8 cellular contexts compared by ENCODE assay signal in the genomic region with DNA sequence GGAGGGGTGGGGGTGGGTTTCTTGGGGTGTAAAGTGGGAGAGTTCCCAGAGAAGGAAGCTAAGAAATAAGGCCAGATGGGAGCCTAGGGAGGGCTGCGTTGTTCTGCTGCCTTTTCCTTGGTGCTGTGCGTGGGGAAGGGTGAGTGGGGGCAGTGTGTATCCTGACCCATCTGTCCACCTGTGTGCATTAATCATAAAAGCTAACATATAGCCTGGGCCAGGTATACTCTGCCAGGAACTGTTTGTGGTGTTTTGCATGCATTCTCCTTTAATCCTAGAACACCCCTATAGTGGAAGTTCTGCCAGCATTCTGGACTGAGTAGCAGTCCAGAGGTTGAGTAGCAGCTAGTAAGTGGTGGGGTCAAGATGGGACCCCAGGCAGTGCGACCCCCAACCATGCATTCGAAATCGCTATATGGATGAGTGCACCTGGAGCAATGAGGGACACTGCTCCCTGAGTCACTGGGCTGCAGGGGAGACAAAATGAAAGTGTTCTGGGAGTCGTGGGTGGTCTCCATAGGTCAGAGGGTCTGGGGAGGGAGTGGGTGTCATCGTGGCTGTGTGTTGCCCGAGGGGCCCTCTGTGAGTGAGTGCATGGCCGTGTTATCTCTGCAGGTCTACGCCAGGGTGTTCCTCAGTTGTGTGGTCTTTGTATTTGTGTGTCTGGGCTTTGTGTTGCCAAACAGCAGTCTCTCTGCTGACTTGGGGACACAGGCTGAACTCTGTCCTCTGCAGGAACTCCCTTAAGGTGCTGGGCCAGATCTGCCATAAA. TPM values are rescaled to one million over a fixed set of nuclear protein-coding genes. Genes with fewer than 3 reads are reported as not detected.
DNase-seq lines count a peak whose midpoint lies in the region; ATAC-seq and TF ChIP-seq lines count a peak whose summit lies in the region.

No MANE protein-coding gene starts in this region.

- H3K27me3 Mint-ChIP-seq in activated naive CD8-positive, alpha-beta T cell treated with anti-CD3 and anti-CD28 coated beads, Interleukin-2, amount 10 ng/mL, durations not matched to agents 7 days and 5 days, result peaks cover 44% of the 10 kb centered on the region

- no peaks in the 10 kb centered on the region for H3K27me3 ChIP-seq in prostate gland (replicated peaks; ENCODE audit: insufficient read depth)

- peak overlapping the region; percentile 30 for H3K4me3 Mint-ChIP-seq in activated naive CD8-positive, alpha-beta T cell treated with anti-CD3 and anti-CD28 coated beads, Interleukin-2, amount 10 ng/mL, durations not matched to agents 7 days and 5 days

- no peaks in the 10 kb centered on the region for H3K36me3 ChIP-seq in prostate gland

- 26% methylated on average over 10 of the region's 10 CpGs for WGBS in prostate gland

- H3K4me1 Mint-ChIP-seq in activated naive CD8-positive, alpha-beta T cell treated with anti-CD3 and anti-CD28 coated beads, Interleukin-2, amount 10 ng/mL, durations not matched to agents 7 days and 5 days, result peaks cover 8% of the 10 kb centered on the region

- no peak for ATAC-seq in activated naive CD8-positive, alpha-beta T cell treated with anti-CD3 and anti-CD28 coated beads, Interleukin-2, amount 10 ng/mL, durations not matched to agents 7 days and 5 days (ENCODE audit: low read depth)
- ATAC-seq in GM21447 (IDR thresholded peaks at IDR 0.05; ENCODE audit: unreplicated experiment), result no peak
- ATAC-seq in HG02852 (IDR thresholded peaks at IDR 0.05; ENCODE audit: unreplicated experiment), result no peak

- peak overlapping the region; percentile 98 for H3K27ac ChIP-seq in prostate gland

- H3K9me3 Mint-ChIP-seq in activated naive CD8-positive, alpha-beta T cell treated with anti-CD3 and anti-CD28 coated beads, Interleukin-2, amount 10 ng/mL, durations not matched to agents 7 days and 5 days, result no peaks in the 10 kb centered on the region

- TF ChIP-seq CTCF in prostate gland (IDR thresholded peaks at IDR 0.05), result no peak

- in situ Hi-C loops in Caki2 (cut with HindIII; ENCODE audit: low pct_unique_long_range_greater_than_20kb, low sequenced_read_pairs), result no loop called here

- H3K36me3 Mint-ChIP-seq in activated naive CD8-positive, alpha-beta T cell treated with anti-CD3 and anti-CD28 coated beads, Interleukin-2, amount 10 ng/mL, durations not matched to agents 7 days and 5 days, result peaks cover 4% of the 10 kb centered on the region

- H3K27ac Mint-ChIP-seq in activated naive CD8-positive, alpha-beta T cell treated with anti-CD3 and anti-CD28 coated beads, Interleukin-2, amount 10 ng/mL, durations not matched to agents 7 days and 5 days, result no peak overlapping the region

- TF ChIP-seq POLR2A in prostate gland (IDR thresholded peaks at IDR 0.05), result peak; percentile 39

- intact Hi-C loops in prostate gland (cut with DNase I), result no loop called here

- peaks cover 33% of the 10 kb centered on the region for H3K4me1 ChIP-seq in prostate gland (replicated peaks)

- DNase-seq in Caki2 (ENCODE audit: low read depth) (peak; percentile 7), prostate gland (ENCODE audit: low spot score) (no peak), NCI-H69 (lab: John Stamatoyannopoulos, UW) (no peak), NCI-H2196 treated with DMSO at 0.1 percent for 48 hours (lab: John Stamatoyannopoulos, UW; ENCODE audit: unreplicated experiment) (no peak)
- no peak for DNase-seq in activated naive CD8-positive, alpha-beta T cell treated with anti-CD3 and anti-CD28 coated beads, Interleukin-2, amount 10 ng/mL, durations not matched to agents 7 days and 5 days

- POLR2A ChIA-PET in activated naive CD8-positive, alpha-beta T cell treated with anti-CD3 and anti-CD28 coated beads, Interleukin-2, amount 10 ng/mL, durations not matched to agents 7 days and 5 days (lab: Charles Lee), result interaction anchor here (1.3 kb wide), 1 partner anchor 17 kb away, joined by 3 read pairs; no protein-coding TSS in a partner anchor

- H3K4me3 ChIP-seq in iPS-11a (ENCODE audit: low read depth, low read length) (peak overlapping the region; percentile 55), prostate gland (peak overlapping the region; percentile 98)

- no peaks in the 10 kb centered on the region for H3K9me3 ChIP-seq in prostate gland

RNA-seq across cellular contexts. Expression of a gene that starts 1.3 kb away (rescaled TPM):
- total RNA-seq in Caki2 (2014; rRNA removed; shearing (Covaris generic); ENCODE audit: low replicate concordance), result 46.1 and 51.1 TPM in 2 replicates
- total RNA-seq in activated naive CD8-positive, alpha-beta T cell treated with anti-CD3 and anti-CD28 coated beads, Interleukin-2, amount 10 ng/mL, durations not matched to agents 7 days and 5 days, result 1 to 10 TPM; 6.4 to 6.6 TPM
- total RNA-seq in prostate gland, result 100 to 1,000 TPM; 112 to 172 TPM

RNA-seq across cellular contexts. Expression of a gene that starts 13.3 kb away (rescaled TPM):
- total RNA-seq in Caki2 (2014; rRNA removed; shearing (Covaris generic); ENCODE audit: low replicate concordance), result 5.4 and 13.1 TPM in 2 replicates
- total RNA-seq in activated naive CD8-positive, alpha-beta T cell treated with anti-CD3 and anti-CD28 coated beads, Interleukin-2, amount 10 ng/mL, durations not matched to agents 7 days and 5 days, result 10 to 100 TPM; 18.3 to 23.9 TPM
- total RNA-seq in prostate gland, result 10 to 100 TPM; 44.6 to 50.0 TPM

RNA-seq across cellular contexts. Expression of a gene that starts 29.1 kb away (rescaled TPM):
- total RNA-seq in Caki2 (2014; rRNA removed; shearing (Covaris generic); ENCODE audit: low replicate concordance), result 61.8 and 63.2 TPM in 2 replicates
- total RNA-seq in activated naive CD8-positive, alpha-beta T cell treated with anti-CD3 and anti-CD28 coated beads, Interleukin-2, amount 10 ng/mL, durations not matched to agents 7 days and 5 days, result 10 to 100 TPM; 38.1 to 38.6 TPM
- 100 to 1,000 TPM in 1 of 2 donors, 10 to 100 TPM in 1; 46.5 to 119 TPM for total RNA-seq in prostate gland

RNA-seq across cellular contexts. Expression of a gene that starts 32.9 kb away (rescaled TPM):
- not detected in 2 replicates for total RNA-seq in Caki2 (2014; rRNA removed; shearing (Covaris generic); ENCODE audit: low replicate concordance)
- not detected for total RNA-seq in activated naive CD8-positive, alpha-beta T cell treated with anti-CD3 and anti-CD28 coated beads, Interleukin-2, amount 10 ng/mL, durations not matched to agents 7 days and 5 days
- 1 to 10 TPM; 2.7 to 5.8 TPM for total RNA-seq in prostate gland

RNA-seq across cellular contexts. Expression of a gene that starts 36.0 kb away (rescaled TPM):
- total RNA-seq in Caki2 (2014; rRNA removed; shearing (Covaris generic); ENCODE audit: low replicate concordance), result 0.91 TPM in 1 of 2 replicates, not detected in the other
- total RNA-seq in activated naive CD8-positive, alpha-beta T cell treated with anti-CD3 and anti-CD28 coated beads, Interleukin-2, amount 10 ng/mL, durations not matched to agents 7 days and 5 days, result 1 to 10 TPM; 2.7 to 3.2 TPM
- total RNA-seq in prostate gland, result 10 to 100 TPM in 1 of 2 donors, 1 to 10 TPM in 1; 4.3 to 44.3 TPM
